Comparison of ENCODE assay signal across 1 cellular context in genomic region chr1:58546520-58547308, GRCh38.
TF ChIP-seq lines count a peak whose summit lies in the region.

OMA1 (minus strand) TSS chr1:58546726; CDS start chr1:58539294, 7,432 bp downstream.

TF ChIP-seq in HepG2, 621 proteins besides CTCF, POLR2A, EP300 and RAD21 (continued from another document and continues in another):
- TF ChIP-seq CEBPZ (IDR thresholded peaks at IDR 0.05; ENCODE audit: low read length) = no peak
- no peak for TF ChIP-seq PAF1 (CRISPR knock-in tag; IDR thresholded peaks at IDR 0.05)
- no peak for TF ChIP-seq ZFP36L2 (CRISPR knock-in tag; IDR thresholded peaks at IDR 0.05)
- TF ChIP-seq ZNF296 (CRISPR knock-in tag; conservative IDR thresholded peaks at IDR 0.05) = no peak
- no peak for TF ChIP-seq ZNF432 (CRISPR knock-in tag; IDR thresholded peaks at IDR 0.05; ENCODE audit: borderline replicate concordance)
- TF ChIP-seq TBX2 (CRISPR knock-in tag; IDR thresholded peaks at IDR 0.05; ENCODE audit: borderline replicate concordance) = peak; percentile 35; the same call in 1 of the 2 replicates
- TF ChIP-seq, protein P1, sequence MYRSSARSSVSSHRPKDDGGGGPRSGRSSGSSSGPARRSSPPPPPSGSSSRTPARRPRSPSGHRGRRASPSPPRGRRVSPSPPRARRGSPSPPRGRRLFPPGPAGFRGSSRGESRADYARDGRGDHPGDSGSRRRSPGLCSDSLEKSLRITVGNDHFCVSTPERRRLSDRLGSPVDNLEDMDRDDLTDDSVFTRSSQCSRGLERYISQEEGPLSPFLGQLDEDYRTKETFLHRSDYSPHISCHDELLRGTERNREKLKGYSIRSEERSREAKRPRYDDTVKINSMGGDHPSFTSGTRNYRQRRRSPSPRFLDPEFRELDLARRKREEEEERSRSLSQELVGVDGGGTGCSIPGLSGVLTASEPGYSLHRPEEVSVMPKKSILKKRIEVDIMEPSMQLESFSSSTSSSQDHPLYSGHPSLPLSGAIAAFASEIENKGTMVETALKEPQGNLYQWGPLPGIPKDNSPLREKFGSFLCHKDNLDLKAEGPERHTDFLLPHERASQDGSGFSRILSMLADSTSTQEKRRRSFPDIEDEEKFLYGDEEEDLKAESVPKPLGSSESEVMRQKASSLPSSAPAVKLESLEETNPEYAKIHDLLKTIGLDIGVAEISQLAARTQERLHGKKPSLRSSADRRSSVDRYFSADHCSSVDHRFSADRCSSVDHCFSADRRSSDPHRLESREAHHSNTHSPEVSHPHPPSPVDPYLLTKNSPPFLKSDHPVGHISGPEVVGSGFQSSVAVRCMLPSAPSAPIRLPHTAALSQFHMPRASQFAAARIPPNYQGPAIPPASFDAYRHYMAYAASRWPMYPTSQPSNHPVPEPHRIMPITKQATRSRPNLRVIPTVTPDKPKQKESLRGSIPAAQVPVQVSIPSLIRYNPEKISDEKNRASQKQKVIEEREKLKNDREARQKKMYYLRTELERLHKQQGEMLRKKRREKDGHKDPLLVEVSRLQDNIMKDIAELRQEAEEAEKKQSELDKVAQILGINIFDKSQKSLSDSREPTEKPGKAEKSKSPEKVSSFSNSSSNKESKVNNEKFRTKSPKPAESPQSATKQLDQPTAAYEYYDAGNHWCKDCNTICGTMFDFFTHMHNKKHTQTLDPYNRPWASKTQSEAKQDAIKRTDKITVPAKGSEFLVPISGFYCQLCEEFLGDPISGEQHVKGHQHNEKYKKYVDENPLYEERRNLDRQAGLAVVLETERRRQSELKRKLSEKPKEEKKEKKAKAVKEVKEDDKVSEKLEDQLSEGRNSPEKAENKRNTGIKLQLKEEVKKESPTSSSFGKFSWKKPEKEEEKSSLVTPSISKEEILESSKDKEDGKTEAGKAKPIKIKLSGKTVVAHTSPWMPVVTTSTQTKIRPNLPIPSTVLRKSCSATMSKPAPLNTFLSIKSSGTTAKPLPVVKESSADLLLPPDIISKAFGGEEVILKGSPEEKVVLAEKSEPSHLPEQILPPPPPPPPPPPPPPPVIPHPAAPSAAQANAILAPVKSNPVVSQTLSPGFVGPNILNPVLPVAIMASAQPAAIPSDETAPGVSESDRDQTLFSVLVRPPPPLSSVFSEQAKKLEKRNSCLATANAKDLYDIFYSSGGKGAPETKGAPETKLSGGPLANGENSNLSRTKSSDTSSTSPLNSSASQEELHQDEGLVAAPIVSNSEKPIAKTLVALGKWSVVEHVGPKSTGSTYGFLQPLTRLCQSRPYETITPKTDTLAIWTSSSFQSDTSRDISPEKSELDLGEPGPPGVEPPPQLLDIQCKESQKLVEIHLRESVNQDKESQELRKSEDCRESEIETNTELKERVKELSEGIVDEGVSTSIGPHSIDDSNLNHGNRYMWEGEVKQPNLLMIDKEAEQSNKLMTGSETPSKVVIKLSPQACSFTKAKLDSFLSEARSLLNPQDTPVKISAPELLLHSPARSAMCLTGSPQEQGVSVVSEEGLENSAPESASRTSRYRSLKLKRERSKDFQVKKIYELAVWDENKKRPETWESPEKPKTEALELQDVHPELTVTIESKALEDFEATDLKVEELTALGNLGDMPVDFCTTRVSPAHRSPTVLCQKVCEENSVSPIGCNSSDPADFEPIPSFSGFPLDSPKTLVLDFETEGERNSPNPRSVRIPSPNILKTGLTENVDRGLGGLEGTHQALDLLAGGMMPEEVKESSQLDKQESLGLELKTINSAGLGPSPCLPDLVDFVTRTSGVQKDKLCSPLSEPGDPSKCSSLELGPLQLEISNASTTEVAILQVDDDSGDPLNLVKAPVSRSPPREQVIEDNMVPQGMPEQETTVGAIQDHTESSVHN (CRISPR knock-in tag; IDR thresholded peaks at IDR 0.05) = no peak
- TF ChIP-seq SRF (IDR thresholded peaks at IDR 0.05; ENCODE audit: low read depth, low read length) = no peak
- TF ChIP-seq NCOA5 (CRISPR knock-in tag; IDR thresholded peaks at IDR 0.05) = no peak
- TF ChIP-seq EED (CRISPR knock-in tag; IDR thresholded peaks at IDR 0.05) = no peak
- TF ChIP-seq ATF3 (CRISPR knock-in tag; IDR thresholded peaks at IDR 0.05) = no peak
- no peak for TF ChIP-seq IKZF4 (CRISPR knock-in tag; IDR thresholded peaks at IDR 0.05; ENCODE audit: borderline replicate concordance, low read depth, not compliant biosample characterization)
- TF ChIP-seq ETV6 (CRISPR knock-in tag; conservative IDR thresholded peaks at IDR 0.05) = no peak
- no peak for TF ChIP-seq ZBTB26 (CRISPR knock-in tag; IDR thresholded peaks at IDR 0.05; ENCODE audit: borderline replicate concordance)
- no peak for TF ChIP-seq HOXA7 (CRISPR knock-in tag; IDR thresholded peaks at IDR 0.05)
- TF ChIP-seq ZNF160 (CRISPR knock-in tag; IDR thresholded peaks at IDR 0.05) = peak; percentile 81; the same call in 1 of the 2 replicates
- TF ChIP-seq ZNF33A (CRISPR knock-in tag; IDR thresholded peaks at IDR 0.05; ENCODE audit: borderline replicate concordance) = no peak
- TF ChIP-seq TBP (CRISPR knock-in tag; IDR thresholded peaks at IDR 0.05) = no peak
- TF ChIP-seq, protein P2, sequence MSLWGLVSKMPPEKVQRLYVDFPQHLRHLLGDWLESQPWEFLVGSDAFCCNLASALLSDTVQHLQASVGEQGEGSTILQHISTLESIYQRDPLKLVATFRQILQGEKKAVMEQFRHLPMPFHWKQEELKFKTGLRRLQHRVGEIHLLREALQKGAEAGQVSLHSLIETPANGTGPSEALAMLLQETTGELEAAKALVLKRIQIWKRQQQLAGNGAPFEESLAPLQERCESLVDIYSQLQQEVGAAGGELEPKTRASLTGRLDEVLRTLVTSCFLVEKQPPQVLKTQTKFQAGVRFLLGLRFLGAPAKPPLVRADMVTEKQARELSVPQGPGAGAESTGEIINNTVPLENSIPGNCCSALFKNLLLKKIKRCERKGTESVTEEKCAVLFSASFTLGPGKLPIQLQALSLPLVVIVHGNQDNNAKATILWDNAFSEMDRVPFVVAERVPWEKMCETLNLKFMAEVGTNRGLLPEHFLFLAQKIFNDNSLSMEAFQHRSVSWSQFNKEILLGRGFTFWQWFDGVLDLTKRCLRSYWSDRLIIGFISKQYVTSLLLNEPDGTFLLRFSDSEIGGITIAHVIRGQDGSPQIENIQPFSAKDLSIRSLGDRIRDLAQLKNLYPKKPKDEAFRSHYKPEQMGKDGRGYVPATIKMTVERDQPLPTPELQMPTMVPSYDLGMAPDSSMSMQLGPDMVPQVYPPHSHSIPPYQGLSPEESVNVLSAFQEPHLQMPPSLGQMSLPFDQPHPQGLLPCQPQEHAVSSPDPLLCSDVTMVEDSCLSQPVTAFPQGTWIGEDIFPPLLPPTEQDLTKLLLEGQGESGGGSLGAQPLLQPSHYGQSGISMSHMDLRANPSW (CRISPR knock-in tag; IDR thresholded peaks at IDR 0.05; ENCODE audit: borderline replicate concordance) = no peak
- peak; percentile 28; the same call in 1 of the 2 replicates for TF ChIP-seq TSC22D2 (CRISPR knock-in tag; IDR thresholded peaks at IDR 0.05; ENCODE audit: borderline replicate concordance)
- no peak for TF ChIP-seq ZNF326 (CRISPR knock-in tag; IDR thresholded peaks at IDR 0.05; ENCODE audit: borderline replicate concordance)
- TF ChIP-seq ZNF776 (CRISPR knock-in tag; IDR thresholded peaks at IDR 0.05) = no peak
- TF ChIP-seq POLR2G (IDR thresholded peaks at IDR 0.05; ENCODE audit: low read depth, low read length) = peak; percentile 84
- TF ChIP-seq TEAD3 (CRISPR knock-in tag; optimal IDR thresholded peaks at IDR 0.05; ENCODE audit: borderline replicate concordance) = peak; percentile 75
- no peak for TF ChIP-seq GMEB2 (CRISPR knock-in tag; IDR thresholded peaks at IDR 0.05; ENCODE audit: low read depth)
- no peak for TF ChIP-seq NONO (IDR thresholded peaks at IDR 0.05)
- TF ChIP-seq NONO (CRISPR knock-in tag; conservative IDR thresholded peaks at IDR 0.05) = peak; percentile 78
- TF ChIP-seq RAD51 (IDR thresholded peaks at IDR 0.05; ENCODE audit: borderline replicate concordance) = no peak
- TF ChIP-seq ZNF609 (CRISPR knock-in tag; IDR thresholded peaks at IDR 0.05; ENCODE audit: borderline replicate concordance) = no peak
- no peak for TF ChIP-seq SP140L (CRISPR knock-in tag; IDR thresholded peaks at IDR 0.05; ENCODE audit: borderline replicate concordance)
- no peak for TF ChIP-seq ZNF562 (CRISPR knock-in tag; IDR thresholded peaks at IDR 0.05; ENCODE audit: borderline replicate concordance)
- no peak for TF ChIP-seq ZSCAN30 (CRISPR knock-in tag; IDR thresholded peaks at IDR 0.05)
- no peak for TF ChIP-seq ZBTB38 (CRISPR knock-in tag; IDR thresholded peaks at IDR 0.05)
- no peak for TF ChIP-seq ZSCAN22 (CRISPR knock-in tag; IDR thresholded peaks at IDR 0.05)
- no peak for TF ChIP-seq ZFP1 (CRISPR knock-in tag; IDR thresholded peaks at IDR 0.05)
- TF ChIP-seq, protein P3, sequence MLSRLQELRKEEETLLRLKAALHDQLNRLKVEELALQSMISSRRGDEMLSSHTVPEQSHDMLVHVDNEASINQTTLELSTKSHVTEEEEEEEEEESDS (CRISPR knock-in tag; IDR thresholded peaks at IDR 0.05; ENCODE audit: borderline replicate concordance) = no peak
- TF ChIP-seq MXI1 (IDR thresholded peaks at IDR 0.05; ENCODE audit: borderline replicate concordance, low read depth, low read length) = peak; percentile 68; the same call in 1 of the 3 replicates
- TF ChIP-seq RBAK (CRISPR knock-in tag; IDR thresholded peaks at IDR 0.05) = no peak
- no peak for TF ChIP-seq ZNF232 (CRISPR knock-in tag; IDR thresholded peaks at IDR 0.05; ENCODE audit: borderline replicate concordance)
- no peak; the same call in 1 of the 2 replicates for TF ChIP-seq ATF7-NPFF (CRISPR knock-in tag; IDR thresholded peaks at IDR 0.05; ENCODE audit: low read depth)
- TF ChIP-seq HOXA9 (CRISPR knock-in tag; IDR thresholded peaks at IDR 0.05; ENCODE audit: borderline replicate concordance) = no peak
